In the genomic region with DNA sequence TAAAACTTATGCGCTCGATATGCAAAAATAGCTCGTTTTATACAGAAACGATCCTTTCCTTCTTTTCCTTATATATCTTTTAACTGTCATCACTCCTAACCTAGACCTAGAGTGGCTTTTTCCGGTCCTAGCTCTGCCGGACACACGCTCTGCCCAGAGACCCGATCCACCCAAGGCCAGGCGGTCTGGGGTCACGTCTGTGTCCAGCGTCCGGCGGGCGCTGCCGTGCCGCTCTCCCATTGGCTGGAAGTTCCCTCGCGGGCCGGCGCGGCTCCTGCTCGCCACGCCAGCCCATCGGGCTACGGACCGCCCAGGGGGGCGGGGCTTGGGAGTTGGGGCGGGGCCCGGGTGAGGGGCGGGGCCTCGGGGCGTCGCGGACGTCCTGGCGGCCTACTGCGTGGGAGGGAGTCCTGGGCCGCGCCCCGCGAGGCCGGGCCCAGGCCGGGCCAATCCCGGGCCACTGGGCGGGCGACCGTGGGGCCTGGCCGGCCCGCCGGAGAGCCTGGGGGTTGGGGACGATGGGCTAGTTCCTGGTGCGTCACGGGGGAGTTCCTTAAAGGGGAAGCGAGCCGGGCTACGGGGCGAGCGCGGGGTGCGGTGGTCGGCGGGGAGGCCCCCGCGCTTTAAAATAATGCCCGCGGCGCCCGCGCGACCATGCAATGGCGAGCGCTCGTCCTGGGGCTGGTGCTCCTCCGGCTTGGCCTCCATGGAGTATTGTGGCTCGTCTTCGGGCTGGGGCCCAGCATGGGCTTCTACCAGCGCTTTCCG, we compare ENCODE assay signal across 1 cellular context.
TF ChIP-seq lines count a peak whose summit lies in the region.

TSS of gene EDEM1 (plus strand) at position 556 of the 768 bp plus-strand sequence. CDS start at position 655, 99 bp downstream.

TF ChIP-seq in K562, 482 proteins besides CTCF, POLR2A, EP300 and RAD21 (continued from another document):
- TF ChIP-seq, protein P1, sequence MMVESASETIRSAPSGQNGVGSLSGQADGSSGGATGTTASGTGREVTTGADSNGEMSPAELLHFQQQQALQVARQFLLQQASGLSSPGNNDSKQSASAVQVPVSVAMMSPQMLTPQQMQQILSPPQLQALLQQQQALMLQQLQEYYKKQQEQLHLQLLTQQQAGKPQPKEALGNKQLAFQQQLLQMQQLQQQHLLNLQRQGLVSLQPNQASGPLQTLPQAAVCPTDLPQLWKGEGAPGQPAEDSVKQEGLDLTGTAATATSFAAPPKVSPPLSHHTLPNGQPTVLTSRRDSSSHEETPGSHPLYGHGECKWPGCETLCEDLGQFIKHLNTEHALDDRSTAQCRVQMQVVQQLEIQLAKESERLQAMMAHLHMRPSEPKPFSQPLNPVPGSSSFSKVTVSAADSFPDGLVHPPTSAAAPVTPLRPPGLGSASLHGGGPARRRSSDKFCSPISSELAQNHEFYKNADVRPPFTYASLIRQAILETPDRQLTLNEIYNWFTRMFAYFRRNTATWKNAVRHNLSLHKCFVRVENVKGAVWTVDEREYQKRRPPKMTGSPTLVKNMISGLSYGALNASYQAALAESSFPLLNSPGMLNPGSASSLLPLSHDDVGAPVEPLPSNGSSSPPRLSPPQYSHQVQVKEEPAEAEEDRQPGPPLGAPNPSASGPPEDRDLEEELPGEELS (CRISPR knock-in tag; IDR thresholded peaks at IDR 0.05; ENCODE audit: borderline replicate concordance): 0 out of 2 replicates have a peak, but pooled peaks have one; percentile 25
- TF ChIP-seq SP1 (CRISPR knock-in tag; IDR thresholded peaks at IDR 0.05) (peak; percentile 89), BRF2 (IDR thresholded peaks at IDR 0.05; ENCODE audit: borderline replicate concordance, insufficient read depth, insufficient read length) (no peak), RBM39 (optimal IDR thresholded peaks at IDR 0.05; ENCODE audit: low read depth, low read length) (no peak), U2AF1 (optimal IDR thresholded peaks at IDR 0.05; ENCODE audit: low read depth, low read length) (peak; percentile 35)
